35 cellular contexts compared by ENCODE assay signal in genomic region chr6:13911337-13911736, GRCh38. TPM values are rescaled to one million over a fixed set of nuclear protein-coding genes. Genes with fewer than 3 reads are reported as not detected.
"Had no signal": no experiment of that assay in that cellular context is flagged by ENCODE, and none has a peak within 500 bp of the region (broad histone marks: within the 10 kb centered on the region; RNA-seq: fewer than 3 reads in every experiment).

No MANE protein-coding gene starts in this region.

- H3K36me3 ChIP-seq: adrenal gland, ascending aorta, brain microvascular endothelial cell, breast epithelium, cardiac muscle cell had no signal

- H3K4me1 ChIP-seq: adrenal gland, ascending aorta, body of pancreas, breast epithelium had no signal

- FAIRE-seq: astrocyte, bronchial epithelial cell, colon had no signal

- H3K4me3 ChIP-seq: adrenal gland, ascending aorta, body of pancreas, breast epithelium, cardiac muscle cell had no signal

- H3K9me3 ChIP-seq: adrenal gland, ascending aorta, body of pancreas, breast epithelium had no signal

- H3K27me3 ChIP-seq: adrenal gland, ascending aorta, body of pancreas, brain microvascular endothelial cell, breast epithelium had no signal

- H3K27ac ChIP-seq: adrenal gland, ascending aorta, body of pancreas, brain microvascular endothelial cell, breast epithelium, cardiac muscle cell had no signal

- ATAC-seq: activated T-cell treated with anti-CD3 and anti-CD28 coated beads, Interleukin-2, amount 50 U/mL, for 4 hours; body of pancreas had no signal

- DNase-seq: activated effector memory CD4-positive, alpha-beta T cell treated with anti-CD3 and anti-CD28 coated beads, Interleukin-2, amount 50 U/mL, for 16 hours; activated effector memory CD4-positive, alpha-beta T cell treated with Interleukin-2 at 50 U/mL for 16 hours; activated gamma-delta T cell; activated gamma-delta T cell treated with Interleukin-2 at 50 U/mL for 16 hours; activated naive CD4-positive, alpha-beta T cell; activated naive CD4-positive, alpha-beta T cell treated with anti-CD3 and anti-CD28 coated beads for 36 hours; activated naive CD4-positive, alpha-beta T cell treated with anti-CD3 and anti-CD28 coated beads, Interleukin-2, amount 10 ng/mL, durations not matched to agents 7 days and 5 days; activated naive CD4-positive, alpha-beta T cell treated with anti-CD3 and anti-CD28 coated beads, Interleukin-2, amount 50 U/mL, for 16 hours; activated naive CD4-positive, alpha-beta T cell treated with Interleukin-2 at 50 U/mL for 16 hours; activated naive CD8-positive, alpha-beta T cell treated with anti-CD3 and anti-CD28 coated beads for 36 hours; activated naive CD8-positive, alpha-beta T cell treated with anti-CD3 and anti-CD28 coated beads, Interleukin-2, amount 10 ng/mL, durations not matched to agents 7 days and 5 days; activated naive CD8-positive, alpha-beta T cell treated with anti-CD3 and anti-CD28 coated beads, Interleukin-2, amount 50 U/mL, for 24 hours; activated T-cell treated with anti-CD3 and anti-CD28 coated beads, Interleukin-2, amount 50 U/mL, for 4 hours; activated T-cell treated with anti-CD3 and anti-CD28 coated beads, Interleukin-2, amount 50 U/mL, for 48 hours; activated T-cell treated with anti-CD3 and anti-CD28 coated beads, Interleukin-2, amount 50 U/mL, for 72 hours; adrenal gland; amniotic stem cell; amygdala; anterior cingulate cortex; aorta; body of pancreas; brain microvascular endothelial cell; caudate nucleus; central memory CD4-positive, alpha-beta T cell; cerebellar nuclear complex had no signal

RNA-seq across cellular contexts. Expression of gene RNF182, which starts 13.4 kb away (rescaled TPM):
- total RNA-seq: activated naive CD4-positive, alpha-beta T cell treated with anti-CD3 and anti-CD28 coated beads for 36 hours; activated naive CD4-positive, alpha-beta T cell treated with anti-CD3 and anti-CD28 coated beads, Interleukin-2, amount 50 U/mL, for 72 hours; activated naive CD8-positive, alpha-beta T cell treated with anti-CD3 and anti-CD28 coated beads for 36 hours; activated naive CD8-positive, alpha-beta T cell treated with anti-CD3 and anti-CD28 coated beads, Interleukin-2, amount 10 ng/mL, durations not matched to agents 7 days and 5 days; activated T-cell treated with anti-CD3 and anti-CD28 coated beads, Interleukin-2, amount 50 U/mL, for 72 hours; activated T-helper 1 cell treated with anti-CD3 and anti-CD28 coated beads, Interleukin-12 subunit alpha, Interleukin-12 subunit beta, Interleukin-2, Interleukin-4 antibody, amounts not matched to agents 30 ng/mL and 10 ng/mL and 1 ng/mL, durations not matched to agents 14 hours and 24 hours and 36 hours; activated T-helper 17 cell treated with anti-CD3 and anti-CD28 coated beads, Interleukin-2, amount 50 U/mL, for 72 hours; activated T-helper 2 cell treated with anti-CD3 and anti-CD28 coated beads, Interferon-gamma antibody, Interleukin-2, Interleukin-4, amounts not matched to agents 10 μg/mL and 5 μg/mL and 100 μg/mL, durations not matched to agents 14 hours and 24 hours and 36 hours; bronchial epithelial cell had no signal
